ENCODE assay signal across 11 cellular contexts in genomic region chr4:164203476-164203875, GRCh38.
DNase-seq lines count a peak whose midpoint lies in the region; TF ChIP-seq lines count a peak whose summit lies in the region.
"Had no signal": no experiment of that assay in that cellular context is flagged by ENCODE, and none has a peak within 500 bp of the region (broad histone marks: within the 10 kb centered on the region; RNA-seq: fewer than 3 reads in every experiment).

No MANE protein-coding gene starts in this region.

- H3K27ac ChIP-seq in GM23248, result peak overlapping the region; percentile 44
- peak overlapping the region; percentile 98 for H3K27ac ChIP-seq in PC-9
- H3K27ac ChIP-seq in endodermal cell (ENCODE audit: low read depth, low read length), result no peak overlapping the region
- no peak overlapping the region for H3K27ac ChIP-seq in stomach

- CTCF ChIA-PET in PC-9 (lab: Charles Lee), result no interaction called here
- CTCF ChIA-PET in activated CD4-positive, alpha-beta memory T cell treated with anti-CD3 and anti-CD28 coated beads for 36 hours (lab: Charles Lee), result no interaction called here

- TF ChIP-seq POLR2A in stomach (IDR thresholded peaks at IDR 0.05), result no peak

- H3K4me3 ChIP-seq in GM23248, result no peak overlapping the region
- H3K4me3 ChIP-seq in PC-9, result no peak overlapping the region
- no peak overlapping the region for H3K4me3 ChIP-seq in endodermal cell (ENCODE audit: low read length)
- no peak overlapping the region for H3K4me3 ChIP-seq in stomach

- H3K4me2 ChIP-seq in GM23248 (ENCODE audit: unreplicated experiment) (peak overlapping the region; percentile 14), PC-9 (peak overlapping the region; percentile 54; the same call in 1 of the 2 replicates)

- no peak for DNase-seq in GM23248
- DNase-seq in PC-9, result no peak
- no peak for DNase-seq in endodermal cell
- DNase-seq in osteocyte (ENCODE audit: extremely low spot score, unreplicated experiment), result no peak
- no peak for DNase-seq in NCI-H748 treated with DMSO at 0.1 percent for 48 hours (lab: John Stamatoyannopoulos, UW)
- no peak for DNase-seq in activated CD4-positive, alpha-beta memory T cell treated with anti-CD3 and anti-CD28 coated beads for 36 hours
- no peak for DNase-seq in stomach
- DNase-seq: CD4-positive, CD25-positive, alpha-beta regulatory T cell; H9; NCI-H1417; NCI-H187 treated with DMSO at 0.1 percent for 48 hours had no signal

- BruUV-seq in PC-9 (replicated peaks; lab: Mats Ljungman, UMichigan), result no TSS peak

- H3K4me1 ChIP-seq in GM23248 (ENCODE audit: insufficient read depth) (no peaks in the 10 kb centered on the region), PC-9 (replicated peaks; ENCODE audit: insufficient read depth) (peaks cover 22% of the 10 kb centered on the region), endodermal cell (ENCODE audit: control insufficient read depth, insufficient read depth, low read length) (no peaks in the 10 kb centered on the region), stomach (no peaks in the 10 kb centered on the region)

- in situ Hi-C loops in GM23248 (cut with MboI), result no loop called here

- H3K27me3 Mint-ChIP-seq in endodermal cell (ENCODE audit: insufficient read depth), result no peaks in the 10 kb centered on the region
- H3K27me3 Mint-ChIP-seq in osteocyte (ENCODE audit: unreplicated experiment), result no peaks in the 10 kb centered on the region
- H3K27me3 Mint-ChIP-seq in activated CD4-positive, alpha-beta memory T cell treated with anti-CD3 and anti-CD28 coated beads for 36 hours, result no peaks in the 10 kb centered on the region
- H3K27me3 Mint-ChIP-seq: CD4-positive, CD25-positive, alpha-beta regulatory T cell had no signal

- no peaks in the 10 kb centered on the region for H4K20me1 ChIP-seq in GM23248 (ENCODE audit: insufficient read depth)
- H4K20me1 ChIP-seq in PC-9 (ENCODE audit: insufficient read depth), result no peaks in the 10 kb centered on the region

- POLR2A ChIA-PET in PC-9 (lab: Charles Lee; ENCODE audit: unreplicated experiment), result no interaction called here
- POLR2A ChIA-PET in activated CD4-positive, alpha-beta memory T cell treated with anti-CD3 and anti-CD28 coated beads for 36 hours (lab: Charles Lee), result no interaction called here

- H3K9ac ChIP-seq in GM23248, result no peak overlapping the region
- H3K9ac ChIP-seq in endodermal cell (ENCODE audit: extremely low read depth, low read length, poor library complexity, severe bottlenecking), result no peak overlapping the region

- intact Hi-C loops in PC-9 (cut with micrococcal nuclease; ENCODE audit: unreplicated experiment) (loop anchor here (10.0 kb wide), 1 partner anchor 101 kb away; no protein-coding TSS in a partner anchor), stomach (cut with DNase I; ENCODE audit: low total_unique reads) (no loop called here)
- intact Hi-C loops in activated CD4-positive, alpha-beta memory T cell treated with anti-CD3 and anti-CD28 coated beads for 36 hours (cut with micrococcal nuclease), result no loop called here

- TF ChIP-seq CTCF in PC-9 (conservative IDR thresholded peaks at IDR 0.05) (no peak), endodermal cell (conservative IDR thresholded peaks at IDR 0.05) (no peak), osteocyte (IDR thresholded peaks at IDR 0.05) (no peak), stomach (IDR thresholded peaks at IDR 0.05) (no peak)

- H3K36me3 ChIP-seq in GM23248 (ENCODE audit: low read depth), result no peaks in the 10 kb centered on the region
- H3K36me3 ChIP-seq in PC-9 (ENCODE audit: low read depth), result no peaks in the 10 kb centered on the region
- no peaks in the 10 kb centered on the region for H3K36me3 ChIP-seq in endodermal cell (ENCODE audit: control insufficient read depth, insufficient read depth, low read length)
- H3K36me3 ChIP-seq in stomach, result no peaks in the 10 kb centered on the region

- H3K36me3 Mint-ChIP-seq in endodermal cell (ENCODE audit: low read depth) (no peaks in the 10 kb centered on the region), osteocyte (ENCODE audit: unreplicated experiment) (no peaks in the 10 kb centered on the region)
- no peaks in the 10 kb centered on the region for H3K36me3 Mint-ChIP-seq in activated CD4-positive, alpha-beta memory T cell treated with anti-CD3 and anti-CD28 coated beads for 36 hours
- H3K36me3 Mint-ChIP-seq: CD4-positive, CD25-positive, alpha-beta regulatory T cell had no signal

- H3K9me3 Mint-ChIP-seq in endodermal cell (no peaks in the 10 kb centered on the region), osteocyte (ENCODE audit: unreplicated experiment) (no peaks in the 10 kb centered on the region)
- H3K9me3 Mint-ChIP-seq in activated CD4-positive, alpha-beta memory T cell treated with anti-CD3 and anti-CD28 coated beads for 36 hours, result no peaks in the 10 kb centered on the region
- H3K9me3 Mint-ChIP-seq: H9 had no signal

- H3F3A ChIP-seq in GM23248 (ENCODE audit: insufficient read depth), result no peaks in the 10 kb centered on the region
- H3F3A ChIP-seq in PC-9 (ENCODE audit: insufficient read depth, low read depth), result peaks cover 10% of the 10 kb centered on the region

- peaks cover 8% of the 10 kb centered on the region for H3K4me1 Mint-ChIP-seq in endodermal cell
- H3K4me1 Mint-ChIP-seq in osteocyte (ENCODE audit: unreplicated experiment), result peaks cover 41% of the 10 kb centered on the region
- H3K4me1 Mint-ChIP-seq in activated CD4-positive, alpha-beta memory T cell treated with anti-CD3 and anti-CD28 coated beads for 36 hours (ENCODE audit: low read depth), result no peaks in the 10 kb centered on the region
- H3K4me1 Mint-ChIP-seq: CD4-positive, CD25-positive, alpha-beta regulatory T cell had no signal

- H3K79me2 ChIP-seq in GM23248 (ENCODE audit: insufficient read depth) (no peaks in the 10 kb centered on the region), PC-9 (ENCODE audit: low read depth) (no peaks in the 10 kb centered on the region)

- TF ChIP-seq EP300 in stomach (IDR thresholded peaks at IDR 0.05), result no peak

- H2AFZ ChIP-seq in GM23248 (no peak overlapping the region; the same call in 1 of the 2 replicates), PC-9 (no peak overlapping the region)

- WGBS in GM23248 (ENCODE audit: low coverage in 1 of 2, low lambda C conversion rate in 2 of 2, missing lambda C conversion rate in 2 of 2), 2 experiments, result 40 to 44% methylated on average over 4 of the region's 4 CpGs
- WGBS in endodermal cell (ENCODE audit: insufficient coverage in 1 of 2, insufficient read length in 1 of 2), 2 experiments, result 92 to 95% methylated on average over 3 to 4 of the region's 4 CpGs
- WGBS in stomach, 5 donors, result 69 to 79% (median 75%) methylated on average over 4 of the region's 4 CpGs

- no peaks in the 10 kb centered on the region for H3K9me3 ChIP-seq in GM23248 (ENCODE audit: low read depth)
- no peaks in the 10 kb centered on the region for H3K9me3 ChIP-seq in PC-9 (ENCODE audit: insufficient read depth, low read depth)
- no peaks in the 10 kb centered on the region for H3K9me3 ChIP-seq in endodermal cell (ENCODE audit: control insufficient read depth, low read length)
- H3K9me3 ChIP-seq in stomach, result no peaks in the 10 kb centered on the region

- H3K27ac Mint-ChIP-seq in endodermal cell (peak overlapping the region; percentile 33), osteocyte (ENCODE audit: unreplicated experiment) (peak overlapping the region; percentile 93)
- no peak overlapping the region for H3K27ac Mint-ChIP-seq in activated CD4-positive, alpha-beta memory T cell treated with anti-CD3 and anti-CD28 coated beads for 36 hours
- H3K27ac Mint-ChIP-seq: CD4-positive, CD25-positive, alpha-beta regulatory T cell had no signal

- H3K27me3 ChIP-seq in GM23248 (replicated peaks; ENCODE audit: insufficient read depth), result no peaks in the 10 kb centered on the region
- no peaks in the 10 kb centered on the region for H3K27me3 ChIP-seq in PC-9 (ENCODE audit: insufficient read depth, low read depth)
- no peaks in the 10 kb centered on the region for H3K27me3 ChIP-seq in endodermal cell (ENCODE audit: control insufficient read depth, insufficient read depth, low read length, poor library complexity, severe bottlenecking)
- H3K27me3 ChIP-seq in stomach, result no peaks in the 10 kb centered on the region

- no peaks in the 10 kb centered on the region for H3K9me2 ChIP-seq in GM23248 (ENCODE audit: insufficient read depth)
- H3K9me2 ChIP-seq in PC-9 (ENCODE audit: insufficient read depth), result no peaks in the 10 kb centered on the region

- no peak overlapping the region for H3K4me3 Mint-ChIP-seq in endodermal cell
- no peak overlapping the region for H3K4me3 Mint-ChIP-seq in osteocyte (ENCODE audit: unreplicated experiment)
- H3K4me3 Mint-ChIP-seq in activated CD4-positive, alpha-beta memory T cell treated with anti-CD3 and anti-CD28 coated beads for 36 hours, result no peak overlapping the region
- H3K4me3 Mint-ChIP-seq: CD4-positive, CD25-positive, alpha-beta regulatory T cell; H9 had no signal

Comparison
In these comparisons a context has a peak if more than half of its experiments do, and no peak if none do; other contexts are left out.
1. H3K27ac ChIP-seq: peak in GM23248 (single experiment) and PC-9 (single experiment); none in endodermal cell (single experiment) and stomach (0 of 5).